17 cellular contexts compared by ENCODE assay signal in the genomic region with DNA sequence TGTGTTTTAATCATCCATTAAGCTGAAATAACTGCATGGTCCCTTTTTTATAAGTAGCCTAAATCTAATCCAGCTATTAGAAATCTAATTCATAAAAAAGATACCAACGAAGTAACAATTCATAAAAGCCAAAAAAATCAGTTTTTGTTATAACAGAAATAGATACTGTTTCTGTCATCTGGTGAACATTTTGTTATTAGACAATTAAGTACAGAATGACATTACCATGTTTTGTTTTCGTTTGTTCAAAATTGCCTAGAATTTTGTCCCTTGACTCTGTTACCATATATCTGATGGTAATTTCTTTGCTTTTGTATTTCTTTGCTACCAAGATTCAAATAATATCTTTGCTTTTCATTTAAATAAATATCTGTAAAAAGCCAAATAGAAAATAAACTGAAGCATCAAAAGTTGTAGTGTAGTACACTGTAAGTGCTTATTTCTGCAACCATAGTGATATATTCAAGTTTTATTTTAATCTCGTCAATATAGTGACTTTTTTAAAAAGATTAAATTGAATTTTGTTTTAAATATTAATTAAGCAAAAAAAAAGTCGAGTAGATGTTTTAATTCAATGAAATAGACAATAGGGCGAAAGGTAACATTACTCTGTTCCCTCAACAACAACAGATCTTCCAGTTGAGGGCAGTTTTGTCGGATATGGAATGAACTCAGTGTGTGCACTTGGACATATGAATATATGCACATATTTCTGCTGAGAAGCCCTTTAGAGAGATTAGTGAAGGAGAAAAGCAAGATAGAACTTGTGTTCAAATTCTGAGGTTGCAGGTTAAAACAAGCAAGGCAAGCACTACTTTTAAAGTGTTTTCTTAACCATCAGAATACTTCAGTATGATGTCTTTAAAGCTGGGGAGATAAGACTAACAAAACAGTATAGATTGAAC.
"Had no signal": no experiment of that assay in that cellular context is flagged by ENCODE, and none has a peak within 500 bp of the region (broad histone marks: within the 10 kb centered on the region; RNA-seq: fewer than 3 reads in every experiment).

No MANE protein-coding gene starts in this region.

- H3K27ac Mint-ChIP-seq: activated CD4-positive, alpha-beta memory T cell treated with anti-CD3 and anti-CD28 coated beads, Interleukin-2, amount 10 ng/mL, durations not matched to agents 7 days and 5 days; effector memory CD8-positive, alpha-beta T cell; stimulated activated naive B cell treated with anti-CD40 and anti-IgM and Interleukin-4, amounts not matched to agents 10 μg/mL and 1 μg/mL and 100 μg/mL, for 72 hours; WTC11 had no signal

- H3K36me3 Mint-ChIP-seq: stimulated activated naive B cell treated with anti-CD40 and anti-IgM and Interleukin-4, amounts not matched to agents 10 μg/mL and 1 μg/mL and 100 μg/mL, for 72 hours; WTC11 had no signal

- H3K9ac ChIP-seq: parathyroid adenoma had no signal

- FAIRE-seq: astrocyte had no signal

- H3K36me3 ChIP-seq: gastroesophageal sphincter, lower lobe of right lung, thyroid gland had no signal

- H3K4me3 Mint-ChIP-seq: activated CD4-positive, alpha-beta memory T cell treated with anti-CD3 and anti-CD28 coated beads, Interleukin-2, amount 10 ng/mL, durations not matched to agents 7 days and 5 days; activated T-cell treated with anti-CD3 and anti-CD28 coated beads, Interleukin-2, amount 50 U/mL, for 4 hours; effector memory CD8-positive, alpha-beta T cell; stimulated activated naive B cell treated with anti-CD40 and anti-IgM and Interleukin-4, amounts not matched to agents 10 μg/mL and 1 μg/mL and 100 μg/mL, for 72 hours had no signal

- H3K79me2 ChIP-seq: parathyroid adenoma had no signal

- H2AFZ ChIP-seq: parathyroid adenoma had no signal

- DNase-seq: activated CD4-positive, alpha-beta memory T cell treated with anti-CD3 and anti-CD28 coated beads, Interleukin-2, amount 10 ng/mL, durations not matched to agents 7 days and 5 days; activated CD4-positive, alpha-beta T cell treated with anti-CD3 and anti-CD28 coated beads for 4 hours; activated effector memory CD4-positive, alpha-beta T cell treated with Interleukin-2 at 50 U/mL for 16 hours; activated naive CD4-positive, alpha-beta T cell treated with anti-CD3 and anti-CD28 coated beads, Interleukin-2, amount 50 U/mL, for 16 hours; activated T-cell treated with anti-CD3 and anti-CD28 coated beads, Interleukin-2, amount 50 U/mL, for 4 hours; dermis blood vessel endothelial cell; effector memory CD8-positive, alpha-beta T cell; left colon; lower lobe of right lung; midbrain; stimulated activated CD4-positive, alpha-beta T cell treated with anti-CD3 and anti-CD28 coated beads, Interleukin-2, amount 100 ng/mL, for 48 hours; stimulated activated naive B cell treated with anti-CD40 and anti-IgM and Interleukin-4, amounts not matched to agents 10 μg/mL and 1 μg/mL and 100 μg/mL, for 72 hours; thyroid gland had no signal

- H3K27ac ChIP-seq: gastroesophageal sphincter, lower lobe of right lung, parathyroid adenoma, thyroid gland had no signal

- H3K9me3 ChIP-seq: lower lobe of right lung, thyroid gland had no signal

- H3K9me3 Mint-ChIP-seq: activated CD4-positive, alpha-beta memory T cell treated with anti-CD3 and anti-CD28 coated beads, Interleukin-2, amount 10 ng/mL, durations not matched to agents 7 days and 5 days; effector memory CD8-positive, alpha-beta T cell; stimulated activated naive B cell treated with anti-CD40 and anti-IgM and Interleukin-4, amounts not matched to agents 10 μg/mL and 1 μg/mL and 100 μg/mL, for 72 hours; WTC11 had no signal

- H3K4me1 ChIP-seq: parathyroid adenoma had no signal

- ATAC-seq: activated T-cell treated with anti-CD3 and anti-CD28 coated beads, Interleukin-2, amount 50 U/mL, for 4 hours; effector memory CD8-positive, alpha-beta T cell; gastroesophageal sphincter; left colon; lower lobe of right lung; stimulated activated naive B cell treated with anti-CD40 and anti-IgM and Interleukin-4, amounts not matched to agents 10 μg/mL and 1 μg/mL and 100 μg/mL, for 72 hours; WTC11 had no signal

- H3K4me3 ChIP-seq: gastroesophageal sphincter, lower lobe of right lung, thyroid gland had no signal
